In genomic region chr2:127096718-127097470, GRCh38 we compare ENCODE assay signal across 16 cellular contexts. TPM values are rescaled to one million over a fixed set of nuclear protein-coding genes. Genes with fewer than 3 reads are reported as not detected.
A peak's percentile ranks its signal among the peaks of the same experiment; 100 is the strongest.
DNase-seq lines count a peak whose midpoint lies in the region; ATAC-seq, FAIRE-seq and TF ChIP-seq lines count a peak whose summit lies in the region.
"Had no signal": no experiment of that assay in that cellular context is flagged by ENCODE, and none has a peak within 500 bp of the region (broad histone marks: within the 10 kb centered on the region; RNA-seq: fewer than 3 reads in every experiment).

No MANE protein-coding gene starts in this region.

- H3K4me1 ChIP-seq in heart left ventricle = peaks cover 0 to 29% (median 17%) of the 10 kb centered on the region in 12 donors
- H3K4me1 ChIP-seq in psoas muscle = peaks cover 96% of the 10 kb centered on the region
- H3K4me1 ChIP-seq in aorta (ENCODE audit: control insufficient read depth in 1 of 2, insufficient read depth in 2 of 2, low read length in 2 of 2) = no peaks in the 10 kb centered on the region

- WGBS in heart left ventricle, 4 donors = 88 to 95% (median 91%) methylated on average over 13 to 15 of the region's 15 CpGs
- 20 to 54% (median 33%) methylated on average over 14 to 15 of the region's 15 CpGs for WGBS in psoas muscle, 3 donors
- 63 to 64% methylated on average over 15 of the region's 15 CpGs for WGBS in aorta, 2 donors

- no peak for TF ChIP-seq POLR2A in heart left ventricle (IDR thresholded peaks at IDR 0.05)
- TF ChIP-seq POLR2A in GM12892 (IDR thresholded peaks at IDR 0.05; ENCODE audit: low read depth, low read length) = no peak

- no peaks in the 10 kb centered on the region for H3K36me3 ChIP-seq in heart left ventricle
- H3K36me3 ChIP-seq in psoas muscle (ENCODE audit: insufficient read depth in 1 of 2, low read depth in 1 of 2) = no peaks in the 10 kb centered on the region
- H3K36me3 ChIP-seq in aorta (ENCODE audit: control insufficient read depth in 1 of 2, insufficient read depth in 2 of 2, low read length in 1 of 2) = no peaks in the 10 kb centered on the region
- H3K36me3 ChIP-seq: gastroesophageal sphincter had no signal

- H3K9me3 ChIP-seq in heart left ventricle (no peaks in the 10 kb centered on the region), psoas muscle (no peaks in the 10 kb centered on the region), aorta (ENCODE audit: control insufficient read depth, low read length) (no peaks in the 10 kb centered on the region)
- H3K9me3 ChIP-seq: gastroesophageal sphincter had no signal

- FAIRE-seq in GM12892 (lab: Jason Lieb, UNC) = no peak
- FAIRE-seq: RCC 7860 had no signal

- TF ChIP-seq CTCF in heart left ventricle (IDR thresholded peaks at IDR 0.05) = no peak
- TF ChIP-seq CTCF in psoas muscle (IDR thresholded peaks at IDR 0.05) = no peak

- H3K27ac ChIP-seq in heart left ventricle = peak overlapping the region in 1 of 12 donors; percentile 25
- H3K27ac ChIP-seq in psoas muscle = peak overlapping the region; percentile 98
- no peak overlapping the region for H3K27ac ChIP-seq in aorta (ENCODE audit: low read depth in 1 of 2, low read length in 2 of 2)

- H3K4me3 ChIP-seq in heart left ventricle (no peak overlapping the region), psoas muscle (peak overlapping the region; percentile 11), aorta (ENCODE audit: low read length in 2 of 2) (no peak overlapping the region)
- H3K4me3 ChIP-seq: gastroesophageal sphincter had no signal

- ATAC-seq in heart left ventricle = peak in 3 of 4 donors; percentile 27 to 50 (median 39)
- peak; percentile 85 for ATAC-seq in left lobe of liver
- peak; percentile 53 to 76 (median 61) for ATAC-seq in psoas muscle
- ATAC-seq in aorta (ENCODE audit: low FRiP score) = no peak
- ATAC-seq in HG02981 (IDR thresholded peaks at IDR 0.05; ENCODE audit: unreplicated experiment) = no peak
- ATAC-seq: gastroesophageal sphincter had no signal

- H3K27me3 ChIP-seq in heart left ventricle (no peaks in the 10 kb centered on the region), psoas muscle (ENCODE audit: insufficient read depth in 3 of 3, low read length in 2 of 3) (no peaks in the 10 kb centered on the region), aorta (ENCODE audit: control insufficient read depth in 1 of 2, insufficient read depth in 2 of 2, low read length in 1 of 2) (no peaks in the 10 kb centered on the region)
- H3K27me3 ChIP-seq: gastroesophageal sphincter had no signal

- intact Hi-C loops in heart left ventricle (cut with DNase I) (no loop called here), cardiac septum (cut with DNase I) (no loop called here), psoas muscle (cut with DNase I) (no loop called here), aorta (cut with DNase I) (no loop called here)

- DNase-seq in heart left ventricle (peak in 2 of 5 donors; percentile 33 to 51), cardiac septum (ENCODE audit: low spot score) (no peak), left lobe of liver (ENCODE audit: low spot score) (peak; percentile 71), psoas muscle (peak; percentile 56 to 85), aorta (peak; percentile 36 to 75), GM12892 (ENCODE audit: insufficient read length) (no peak)
- DNase-seq in activated naive CD4-positive, alpha-beta T cell treated with anti-CD3 and anti-CD28 coated beads, Interleukin-2, amount 50 U/mL, for 16 hours = no peak
- DNase-seq: COR-L47; naive B cell; NCI-H748 treated with DMSO at 0.1 percent for 48 hours; retina; stimulated activated CD4-positive, alpha-beta T cell treated with anti-CD3 and anti-CD28 coated beads, Interleukin-4, amount 100 ng/mL, for 24 hours; SW 1271 had no signal

RNA-seq across cellular contexts. Expression of gene BIN1, which starts 10.1 kb away (rescaled TPM):
- 10 to 100 TPM; 10.9 to 22.2 (median 16.8) TPM for total RNA-seq in heart left ventricle
- polyA plus RNA-seq in heart left ventricle = 1 to 10 TPM; 4.3 to 9.6 TPM
- 14.0 TPM for total RNA-seq in cardiac septum
- total RNA-seq in left lobe of liver = 28.6 TPM
- 1,000 to 10,000 TPM; 1,036 to 1,643 (median 1,260) TPM for total RNA-seq in psoas muscle
- 1,000 to 10,000 TPM in 2 of 3 donors, 100 to 1,000 TPM in 1; 615 to 1,667 (median 1,547) TPM for polyA plus RNA-seq in psoas muscle
- 10 to 100 TPM; 22.9 to 37.9 TPM for total RNA-seq in aorta
- polyA plus RNA-seq in aorta = 10 to 100 TPM; 15.4 to 20.3 TPM
- polyA plus RNA-seq in GM12892 (2012; ENCODE audit: missing spikeins) = 7.0 TPM

Comparison
In these comparisons a context has a peak if more than half of its experiments do, and no peak if none do; other contexts are left out.
1. ATAC-seq: peak in heart left ventricle (3 of 4), left lobe of liver (single experiment) and psoas muscle (4 of 4); none in aorta (single experiment) and HG02981 (single experiment).
2. DNase-seq: peak in left lobe of liver (single experiment), psoas muscle (2 of 2) and aorta (2 of 2); none in cardiac septum (single experiment), GM12892 (single experiment) and activated naive CD4-positive, alpha-beta T cell treated with anti-CD3 and anti-CD28 coated beads, Interleukin-2, amount 50 U/mL, for 16 hours (single experiment).
3. RNA of gene BIN1, which starts 10.1 kb away (total RNA-seq): 1,036 to 1,643 TPM in psoas muscle; 22.9 to 37.9 TPM in aorta, 28.6 TPM in left lobe of liver (single experiment), 10.9 to 22.2 TPM in heart left ventricle and 14.0 TPM in cardiac septum (single experiment); every median in the first group is over 10 times any median in the second.